In the genomic region with DNA sequence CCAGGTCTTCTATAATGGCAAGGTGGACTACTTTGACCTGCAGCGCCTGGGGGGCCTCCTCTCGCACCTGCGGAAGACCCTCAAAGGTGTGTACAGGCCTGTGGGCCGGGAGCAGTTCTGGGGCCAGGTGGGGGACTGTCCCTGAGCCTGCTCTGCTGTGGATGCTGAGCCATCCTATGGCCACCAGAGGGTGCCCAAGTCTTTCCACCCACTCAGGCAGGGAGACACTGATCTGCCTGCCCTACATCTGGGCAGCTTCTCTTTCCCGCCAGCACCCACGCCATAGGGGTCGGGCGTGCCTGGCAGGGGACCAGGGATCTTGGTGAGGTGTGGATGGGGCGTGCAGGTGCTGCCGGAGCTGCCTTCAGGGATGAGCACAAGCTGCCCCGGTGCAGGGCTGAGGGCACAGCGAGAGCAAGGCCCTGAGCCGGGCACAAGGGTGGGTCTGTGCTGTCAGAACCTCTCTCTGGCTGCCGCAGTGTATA, we compare ENCODE assay signal across 7 cellular contexts. TPM values are rescaled to one million over a fixed set of nuclear protein-coding genes. Genes with fewer than 3 reads are reported as not detected.
A peak's percentile ranks its signal among the peaks of the same experiment; 100 is the strongest.
DNase-seq lines count a peak whose midpoint lies in the region; ATAC-seq and TF ChIP-seq lines count a peak whose summit lies in the region.

No MANE protein-coding gene starts in this region.

- TF ChIP-seq CTCF in GM06990 (IDR thresholded peaks at IDR 0.05; ENCODE audit: insufficient read depth, low read length, poor library complexity, severe bottlenecking) (peak; percentile 95), mesothelial cell of epicardium (IDR thresholded peaks at IDR 0.05; ENCODE audit: unreplicated experiment) (peak; percentile 70)

- DNase-seq in GM06990 (ENCODE audit: extremely low read depth, insufficient read length) (no peak), NCI-H446 (lab: John Stamatoyannopoulos, UW) (peak; percentile 8 to 62), mesothelial cell of epicardium (ENCODE audit: low spot score in 2 of 2, unreplicated experiment in 2 of 2) (peak in 1 of 2 experiments; percentile 63)
- peak; percentile 66 for DNase-seq in activated CD4-positive, alpha-beta T cell treated with anti-CD3 and anti-CD28 coated beads, Interleukin-2, amount 50 U/mL, for 1 hour
- peak; percentile 51 for DNase-seq in effector CD4-positive, alpha-beta T cell
- DNase-seq in stimulated activated naive CD8-positive, alpha-beta T cell treated with anti-CD3 and anti-CD28 coated beads, Interleukin-15, amount 100 ng/mL, for 72 hours, result peak; percentile 68 to 77

- H3K4me3 Mint-ChIP-seq in mesothelial cell of epicardium, result no peak overlapping the region
- H3K4me3 Mint-ChIP-seq in stimulated activated naive CD8-positive, alpha-beta T cell treated with anti-CD3 and anti-CD28 coated beads, Interleukin-15, amount 100 ng/mL, for 72 hours, result no peak overlapping the region

- H3K27ac Mint-ChIP-seq in mesothelial cell of epicardium, result no peak overlapping the region
- H3K27ac Mint-ChIP-seq in stimulated activated naive CD8-positive, alpha-beta T cell treated with anti-CD3 and anti-CD28 coated beads, Interleukin-15, amount 100 ng/mL, for 72 hours, result peak overlapping the region in 1 of 2 donors; percentile 66

- H3K27me3 ChIP-seq in GM06990 (replicated peaks; ENCODE audit: control insufficient read depth, insufficient read depth, low read length), result no peaks in the 10 kb centered on the region

- ATAC-seq in HG02610 (IDR thresholded peaks at IDR 0.05; ENCODE audit: unreplicated experiment), result peak; percentile 76
- peak; percentile 93 for ATAC-seq in stimulated activated naive CD8-positive, alpha-beta T cell treated with anti-CD3 and anti-CD28 coated beads, Interleukin-15, amount 100 ng/mL, for 72 hours

- peaks cover 34% of the 10 kb centered on the region for H3K36me3 ChIP-seq in GM06990 (ENCODE audit: control insufficient read depth, insufficient read depth, low read length)

- H3K27me3 Mint-ChIP-seq in mesothelial cell of epicardium (ENCODE audit: low read depth), result no peaks in the 10 kb centered on the region
- no peaks in the 10 kb centered on the region for H3K27me3 Mint-ChIP-seq in stimulated activated naive CD8-positive, alpha-beta T cell treated with anti-CD3 and anti-CD28 coated beads, Interleukin-15, amount 100 ng/mL, for 72 hours

- H3K4me3 ChIP-seq in GM06990 (replicated peaks; ENCODE audit: low read depth, low read length), result no peak overlapping the region

- H3K4me1 Mint-ChIP-seq in mesothelial cell of epicardium, result no peaks in the 10 kb centered on the region
- peaks cover 9% of the 10 kb centered on the region for H3K4me1 Mint-ChIP-seq in stimulated activated naive CD8-positive, alpha-beta T cell treated with anti-CD3 and anti-CD28 coated beads, Interleukin-15, amount 100 ng/mL, for 72 hours

- peaks cover 6% of the 10 kb centered on the region for H3K36me3 Mint-ChIP-seq in mesothelial cell of epicardium

- H3K9me3 Mint-ChIP-seq in mesothelial cell of epicardium, result no peaks in the 10 kb centered on the region
- H3K9me3 Mint-ChIP-seq in stimulated activated naive CD8-positive, alpha-beta T cell treated with anti-CD3 and anti-CD28 coated beads, Interleukin-15, amount 100 ng/mL, for 72 hours, result no peaks in the 10 kb centered on the region

RNA-seq across cellular contexts. Expression of gene RNF123, which starts 14.1 kb away (rescaled TPM):
- 57.3 to 59.2 TPM (median 57.5 TPM) in 3 replicates for total RNA-seq in mesothelial cell of epicardium

RNA-seq across cellular contexts. Expression of gene MST1, which starts 14.2 kb away (rescaled TPM):
- total RNA-seq in mesothelial cell of epicardium, result 101 to 109 TPM (median 103 TPM) in 3 replicates

RNA-seq across cellular contexts. Expression of gene AMIGO3, which starts 16.0 kb away (rescaled TPM):
- 0.78 to 0.95 TPM in 2 of 3 replicates, not detected in the other for total RNA-seq in mesothelial cell of epicardium

RNA-seq across cellular contexts. Expression of gene GMPPB, which starts 20.3 kb away (rescaled TPM):
- 32.3 to 33.9 TPM (median 32.7 TPM) in 3 replicates for total RNA-seq in mesothelial cell of epicardium

RNA-seq across cellular contexts. Expression of gene APEH, which starts 29.3 kb away (rescaled TPM):
- 111 to 118 TPM (median 115 TPM) in 3 replicates for total RNA-seq in mesothelial cell of epicardium
